1 cellular context compared by ENCODE assay signal in the genomic region with DNA sequence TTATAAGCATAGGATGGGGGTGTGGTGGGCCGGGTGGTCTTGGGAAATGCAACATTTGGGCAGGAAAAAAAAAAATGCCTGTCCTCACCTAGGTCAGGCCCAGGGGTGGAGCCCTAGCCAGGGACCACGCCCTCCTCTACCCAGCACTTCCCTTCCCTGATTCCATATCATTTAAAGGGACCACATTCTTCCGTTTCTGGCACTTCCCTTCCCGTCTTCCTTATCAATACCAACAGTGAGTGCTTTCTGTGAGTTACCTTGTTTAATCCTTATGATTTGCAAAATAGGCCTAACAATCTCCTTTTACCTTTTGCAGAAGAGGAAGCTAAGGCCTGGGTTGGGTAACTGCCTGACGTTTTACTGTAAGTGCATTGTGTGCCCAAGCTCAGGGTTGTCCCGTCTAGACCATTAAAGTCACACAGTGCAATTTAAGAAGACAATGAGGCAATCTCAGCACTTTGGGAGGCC.
TF ChIP-seq lines count a peak whose summit lies in the region.

No MANE protein-coding gene starts in this region.

TF ChIP-seq in GM23338, 12 proteins besides CTCF, POLR2A, EP300 and RAD21 (continued from another document):
- TF ChIP-seq, protein P1, sequence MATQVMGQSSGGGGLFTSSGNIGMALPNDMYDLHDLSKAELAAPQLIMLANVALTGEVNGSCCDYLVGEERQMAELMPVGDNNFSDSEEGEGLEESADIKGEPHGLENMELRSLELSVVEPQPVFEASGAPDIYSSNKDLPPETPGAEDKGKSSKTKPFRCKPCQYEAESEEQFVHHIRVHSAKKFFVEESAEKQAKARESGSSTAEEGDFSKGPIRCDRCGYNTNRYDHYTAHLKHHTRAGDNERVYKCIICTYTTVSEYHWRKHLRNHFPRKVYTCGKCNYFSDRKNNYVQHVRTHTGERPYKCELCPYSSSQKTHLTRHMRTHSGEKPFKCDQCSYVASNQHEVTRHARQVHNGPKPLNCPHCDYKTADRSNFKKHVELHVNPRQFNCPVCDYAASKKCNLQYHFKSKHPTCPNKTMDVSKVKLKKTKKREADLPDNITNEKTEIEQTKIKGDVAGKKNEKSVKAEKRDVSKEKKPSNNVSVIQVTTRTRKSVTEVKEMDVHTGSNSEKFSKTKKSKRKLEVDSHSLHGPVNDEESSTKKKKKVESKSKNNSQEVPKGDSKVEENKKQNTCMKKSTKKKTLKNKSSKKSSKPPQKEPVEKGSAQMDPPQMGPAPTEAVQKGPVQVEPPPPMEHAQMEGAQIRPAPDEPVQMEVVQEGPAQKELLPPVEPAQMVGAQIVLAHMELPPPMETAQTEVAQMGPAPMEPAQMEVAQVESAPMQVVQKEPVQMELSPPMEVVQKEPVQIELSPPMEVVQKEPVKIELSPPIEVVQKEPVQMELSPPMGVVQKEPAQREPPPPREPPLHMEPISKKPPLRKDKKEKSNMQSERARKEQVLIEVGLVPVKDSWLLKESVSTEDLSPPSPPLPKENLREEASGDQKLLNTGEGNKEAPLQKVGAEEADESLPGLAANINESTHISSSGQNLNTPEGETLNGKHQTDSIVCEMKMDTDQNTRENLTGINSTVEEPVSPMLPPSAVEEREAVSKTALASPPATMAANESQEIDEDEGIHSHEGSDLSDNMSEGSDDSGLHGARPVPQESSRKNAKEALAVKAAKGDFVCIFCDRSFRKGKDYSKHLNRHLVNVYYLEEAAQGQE (IDR thresholded peaks at IDR 0.05; ENCODE audit: unreplicated experiment): no peak
- TF ChIP-seq NANOG (IDR thresholded peaks at IDR 0.05; ENCODE audit: borderline replicate concordance): no peak
- TF ChIP-seq, protein P2, sequence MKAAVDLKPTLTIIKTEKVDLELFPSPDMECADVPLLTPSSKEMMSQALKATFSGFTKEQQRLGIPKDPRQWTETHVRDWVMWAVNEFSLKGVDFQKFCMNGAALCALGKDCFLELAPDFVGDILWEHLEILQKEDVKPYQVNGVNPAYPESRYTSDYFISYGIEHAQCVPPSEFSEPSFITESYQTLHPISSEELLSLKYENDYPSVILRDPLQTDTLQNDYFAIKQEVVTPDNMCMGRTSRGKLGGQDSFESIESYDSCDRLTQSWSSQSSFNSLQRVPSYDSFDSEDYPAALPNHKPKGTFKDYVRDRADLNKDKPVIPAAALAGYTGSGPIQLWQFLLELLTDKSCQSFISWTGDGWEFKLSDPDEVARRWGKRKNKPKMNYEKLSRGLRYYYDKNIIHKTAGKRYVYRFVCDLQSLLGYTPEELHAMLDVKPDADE (IDR thresholded peaks at IDR 0.05): no peak
- TF ChIP-seq STAT1 (IDR thresholded peaks at IDR 0.05; ENCODE audit: unreplicated experiment): no peak
- TF ChIP-seq ZNF331 (CRISPR knock-in tag; IDR thresholded peaks at IDR 0.05; ENCODE audit: low read depth): no peak
TF ChIP-seq in GM23338: peak in this region for 0.
